In genomic region chr22:40194656-40195055, GRCh38 we compare ENCODE assay signal across 16 cellular contexts. TPM values are rescaled to one million over a fixed set of nuclear protein-coding genes. Genes with fewer than 3 reads are reported as not detected.
A peak's percentile ranks its signal among the peaks of the same experiment; 100 is the strongest.
DNase-seq lines count a peak whose midpoint lies in the region; ATAC-seq, FAIRE-seq and TF ChIP-seq lines count a peak whose summit lies in the region.
"Had no signal": no experiment of that assay in that cellular context is flagged by ENCODE, and none has a peak within 500 bp of the region (broad histone marks: within the 10 kb centered on the region; RNA-seq: fewer than 3 reads in every experiment).

No MANE protein-coding gene starts in this region.

- 68 to 80% methylated on average over 3 of the region's 3 CpGs for WGBS in endodermal cell (ENCODE audit: insufficient coverage in 1 of 2, insufficient read length in 1 of 2), 2 experiments

- H4K20me1 ChIP-seq in neural progenitor cell (ENCODE audit: low read depth) = peaks cover 100% of the 10 kb centered on the region

- H3K27me3 ChIP-seq in CD4-positive, alpha-beta T cell (ENCODE audit: control insufficient read depth, insufficient read depth, low read length) = no peaks in the 10 kb centered on the region
- H3K27me3 ChIP-seq in HUES6 (ENCODE audit: control insufficient read depth, insufficient read depth, low read length) = no peaks in the 10 kb centered on the region
- H3K27me3 ChIP-seq in endodermal cell (ENCODE audit: control insufficient read depth, insufficient read depth, low read length, poor library complexity, severe bottlenecking) = no peaks in the 10 kb centered on the region
- H3K27me3 ChIP-seq in neural progenitor cell = no peaks in the 10 kb centered on the region
- H3K27me3 ChIP-seq in upper lobe of right lung = no peaks in the 10 kb centered on the region

- no peak for DNase-seq in CD4-positive, alpha-beta T cell
- DNase-seq in endodermal cell = no peak
- no peak for DNase-seq in neural progenitor cell (ENCODE audit: low spot score)
- DNase-seq in RCC 7860 (ENCODE audit: low spot score) = no peak
- no peak for DNase-seq in upper lobe of right lung
- DNase-seq: activated CD4-positive, alpha-beta T cell treated with anti-CD3 and anti-CD28 coated beads, Interleukin-2, amount 50 U/mL, for 4 hours; activated gamma-delta T cell; AML-193; DMS53; hippocampal formation; left ventricle myocardium superior; SIG-M5; stimulated activated CD4-positive, alpha-beta T cell treated with anti-CD3 and anti-CD28 coated beads, Interleukin-15, amount 100 ng/mL, for 24 hours had no signal

- H3K9me3 Mint-ChIP-seq in CD4-positive, alpha-beta T cell = no peaks in the 10 kb centered on the region
- H3K9me3 Mint-ChIP-seq in endodermal cell (no peaks in the 10 kb centered on the region), neural progenitor cell (no peaks in the 10 kb centered on the region)

- H3K79me2 ChIP-seq in neural progenitor cell (ENCODE audit: low read depth) = peaks cover 100% of the 10 kb centered on the region

- no peak overlapping the region for H3K27ac ChIP-seq in CD4-positive, alpha-beta T cell (ENCODE audit: low read depth, low read length)
- H3K27ac ChIP-seq in HUES6 (ENCODE audit: low read depth, low read length) (peak overlapping the region; percentile 57), endodermal cell (ENCODE audit: low read depth, low read length) (no peak overlapping the region), neural progenitor cell (peak overlapping the region; percentile 32), upper lobe of right lung (no peak overlapping the region)
- H3K27ac ChIP-seq: KMS-11 had no signal

- H3K36me3 Mint-ChIP-seq in CD4-positive, alpha-beta T cell (ENCODE audit: low read depth) = peaks cover 35% of the 10 kb centered on the region
- H3K36me3 Mint-ChIP-seq in endodermal cell (ENCODE audit: low read depth) (peaks cover 11% of the 10 kb centered on the region), neural progenitor cell (peaks cover 18% of the 10 kb centered on the region)

- no peak overlapping the region for H3K4me3 Mint-ChIP-seq in CD4-positive, alpha-beta T cell
- H3K4me3 Mint-ChIP-seq in endodermal cell (peak overlapping the region; percentile 35), neural progenitor cell (no peak overlapping the region)

- intact Hi-C loops in CD4-positive, alpha-beta T cell (cut with DNase I, micrococcal nuclease) = loop anchor here in 1 of 2 experiments (5.0 kb wide), 1 partner anchor 77 kb away; no protein-coding TSS in a partner anchor
- intact Hi-C loops in upper lobe of right lung (cut with DNase I) = no loop called here

- no peaks in the 10 kb centered on the region for H3K9me3 ChIP-seq in CD4-positive, alpha-beta T cell (ENCODE audit: control insufficient read depth, low read length)
- H3K9me3 ChIP-seq in HUES6 (ENCODE audit: control insufficient read depth, insufficient read depth, low read depth, low read length) (no peaks in the 10 kb centered on the region), endodermal cell (ENCODE audit: control insufficient read depth, low read length) (no peaks in the 10 kb centered on the region), neural progenitor cell (ENCODE audit: low read depth) (no peaks in the 10 kb centered on the region), upper lobe of right lung (no peaks in the 10 kb centered on the region)

- peak overlapping the region; percentile 75 for H3K27ac Mint-ChIP-seq in CD4-positive, alpha-beta T cell
- H3K27ac Mint-ChIP-seq in endodermal cell (peak overlapping the region; percentile 89), neural progenitor cell (no peak overlapping the region)

- CTCF ChIA-PET in CD4-positive, alpha-beta T cell (lab: Charles Lee) = interaction anchor here (1.7 to 3.2 kb wide), 4 partner anchors 15 to 154 kb away, joined by 4 to 12 read pairs (median 7); no protein-coding TSS in a partner anchor

- peak overlapping the region; percentile 62 for H3K9ac ChIP-seq in HUES6 (ENCODE audit: low read length)
- no peak overlapping the region for H3K9ac ChIP-seq in endodermal cell (ENCODE audit: extremely low read depth, low read length, poor library complexity, severe bottlenecking)
- H3K9ac ChIP-seq in neural progenitor cell = no peak overlapping the region
- H3K9ac ChIP-seq: KMS-11 had no signal

- no peak for ATAC-seq in CD4-positive, alpha-beta T cell (ENCODE audit: poor library complexity)
- ATAC-seq in HG03135 (IDR thresholded peaks at IDR 0.05; ENCODE audit: unreplicated experiment) (no peak), upper lobe of right lung (no peak)
- ATAC-seq: left ventricle myocardium superior had no signal

- no peak overlapping the region for H2AFZ ChIP-seq in neural progenitor cell (replicated peaks)

- H3K4me3 ChIP-seq in HUES6 (ENCODE audit: low read depth, low read length) (peak overlapping the region; percentile 45), endodermal cell (ENCODE audit: low read length) (peak overlapping the region; percentile 68), neural progenitor cell (peak overlapping the region; percentile 17), upper lobe of right lung (no peak overlapping the region)

- peak overlapping the region; percentile 68 for H3K4me2 ChIP-seq in neural progenitor cell
- H3K4me2 ChIP-seq: KMS-11 had no signal

- H3K4me1 Mint-ChIP-seq in CD4-positive, alpha-beta T cell (ENCODE audit: low read depth) = peaks cover 85% of the 10 kb centered on the region
- H3K4me1 Mint-ChIP-seq in endodermal cell = peaks cover 68% of the 10 kb centered on the region
- H3K4me1 Mint-ChIP-seq in neural progenitor cell = peaks cover 28% of the 10 kb centered on the region

- H3K36me3 ChIP-seq in HUES6 (ENCODE audit: control insufficient read depth, insufficient read depth, low read length) (no peaks in the 10 kb centered on the region), endodermal cell (ENCODE audit: control insufficient read depth, insufficient read depth, low read length) (no peaks in the 10 kb centered on the region), neural progenitor cell (no peaks in the 10 kb centered on the region), upper lobe of right lung (no peaks in the 10 kb centered on the region)

- H3K4me1 ChIP-seq in HUES6 (ENCODE audit: control insufficient read depth, insufficient read depth, low read length) (peaks cover 71% of the 10 kb centered on the region), endodermal cell (ENCODE audit: control insufficient read depth, insufficient read depth, low read length) (peaks cover 19% of the 10 kb centered on the region), neural progenitor cell (peaks cover 42% of the 10 kb centered on the region), upper lobe of right lung (peaks cover 30% of the 10 kb centered on the region)

- H3K27me3 Mint-ChIP-seq in CD4-positive, alpha-beta T cell = no peaks in the 10 kb centered on the region
- H3K27me3 Mint-ChIP-seq in endodermal cell (ENCODE audit: insufficient read depth) (no peaks in the 10 kb centered on the region), neural progenitor cell (ENCODE audit: insufficient read depth, low read depth) (peaks cover 3% of the 10 kb centered on the region)

- H3F3A ChIP-seq in neural progenitor cell (ENCODE audit: low read depth) = peaks cover 22% of the 10 kb centered on the region

- no peak for FAIRE-seq in RCC 7860 (lab: Jason Lieb, UNC)

- POLR2A ChIA-PET in CD4-positive, alpha-beta T cell (lab: Charles Lee) = interaction anchor here (1.2 kb wide), 1 partner anchor 24 kb away, joined by 3 read pairs; no protein-coding TSS in a partner anchor

- TF ChIP-seq CTCF in CD4-positive, alpha-beta T cell (IDR thresholded peaks at IDR 0.05) = no peak
- TF ChIP-seq CTCF in endodermal cell (conservative IDR thresholded peaks at IDR 0.05) (no peak), neural progenitor cell (IDR thresholded peaks at IDR 0.05) (no peak), upper lobe of right lung (IDR thresholded peaks at IDR 0.05) (no peak)

RNA-seq across cellular contexts. Expression of gene TNRC6B, which starts 16.9 kb away (rescaled TPM):
- total RNA-seq in CD4-positive, alpha-beta T cell = 100 to 1,000 TPM; 110 to 111 TPM
- total RNA-seq in endodermal cell (10 to 100 TPM; 57.5 to 62.5 TPM), neural progenitor cell (ENCODE audit: low replicate concordance) (35.9 and 60.0 TPM in 2 replicates), upper lobe of right lung (46.4 TPM)
- polyA plus RNA-seq in endodermal cell (2013, experiment 1 of 2) = 13.7 TPM
- 14.7 TPM for polyA plus RNA-seq in endodermal cell (2013, experiment 2 of 2)

Comparison
In these comparisons a context has a peak if more than half of its experiments do, and no peak if none do; other contexts are left out.
1. H3K27ac ChIP-seq: peak in HUES6 (single experiment) and neural progenitor cell (single experiment); none in CD4-positive, alpha-beta T cell (single experiment), endodermal cell (single experiment) and upper lobe of right lung (single experiment).